8 cellular contexts compared by ENCODE assay signal in genomic region chr22:49852898-49853894, GRCh38. TPM values are rescaled to one million over a fixed set of nuclear protein-coding genes. Genes with fewer than 3 reads are reported as not detected.
DNase-seq lines count a peak whose midpoint lies in the region; ATAC-seq and TF ChIP-seq lines count a peak whose summit lies in the region.

Gene ZBED4 (plus strand): TSS chr22:49853844. CDS start chr22:49883663, 29,819 bp downstream.

- TF ChIP-seq CTCF in heart right ventricle (IDR thresholded peaks at IDR 0.05) (no peak), type B pancreatic cell (conservative IDR thresholded peaks at IDR 0.05) (no peak)

- H3K9me3 Mint-ChIP-seq in type B pancreatic cell = no peaks in the 10 kb centered on the region

- intact Hi-C loops in T-helper 1 cell treated with Interleukin-12 subunit alpha and Interleukin-12 subunit beta and Interleukin-4 antibody, amounts not matched to agents 30 ng/mL and 1 ng/mL, for 36 hours (cut with micrococcal nuclease) = loop anchor here (1.0 to 10.0 kb wide), 7 partner anchors 14 to 622 kb away; partner anchors contain the start of genes ALG12, CRELD2, PIM3 and SBF1
- intact Hi-C loops in heart right ventricle (cut with DNase I) = loop anchor here in 4 of 10 donors (2.0 to 10.0 kb wide), 3 partner anchors 26 to 68 kb away; partner anchors contain the start of genes ALG12 (in 1 of the 4), BRD1 (in 1 of the 4) and CRELD2 (in 1 of the 4)

- peaks cover 30% of the 10 kb centered on the region for H3K27me3 Mint-ChIP-seq in type B pancreatic cell

- H3K4me1 ChIP-seq in heart right ventricle = peaks cover 19 to 45% (median 42%) of the 10 kb centered on the region in 9 donors

- H3K27ac Mint-ChIP-seq in type B pancreatic cell = peak within 1 kb of the TSS; percentile 97

- peak; percentile 78 for ATAC-seq in HG02870 (IDR thresholded peaks at IDR 0.05; ENCODE audit: unreplicated experiment)
- ATAC-seq in heart right ventricle = peak; percentile 94 to 97 (median 96)

- no peaks in the 10 kb centered on the region for H3K36me3 ChIP-seq in heart right ventricle

- peaks cover 25% of the 10 kb centered on the region for H3K4me1 Mint-ChIP-seq in type B pancreatic cell (ENCODE audit: unreplicated experiment)

- TF ChIP-seq POLR2A in GM15510 (IDR thresholded peaks at IDR 0.05; ENCODE audit: borderline replicate concordance, extremely low read depth, insufficient read length) = peak; percentile 86

- WGBS in heart right ventricle, 2 donors = 0 to 1% methylated on average over 82 to 125 of the region's 127 CpGs

- H3K4me3 Mint-ChIP-seq in type B pancreatic cell = peak within 1 kb of the TSS; percentile 93

- H3K27me3 ChIP-seq in heart right ventricle = peaks cover 21 to 27% (median 26%) of the 10 kb centered on the region in 7 donors

- no peaks in the 10 kb centered on the region for H3K9me3 ChIP-seq in heart right ventricle

- H3K36me3 Mint-ChIP-seq in type B pancreatic cell = no peaks in the 10 kb centered on the region

- DNase-seq in NCI-H146 (lab: John Stamatoyannopoulos, UW) (peak; percentile 92), amniotic epithelial cell (ENCODE audit: low read depth) (peak; percentile 90), heart right ventricle (peak; percentile 95 to 100), pons (ENCODE audit: low spot score) (peak; percentile 96), type B pancreatic cell (ENCODE audit: extremely low spot score, unreplicated experiment) (peak; percentile 99)

- peak within 1 kb of the TSS; percentile 59 to 97 (median 95) for H3K27ac ChIP-seq in heart right ventricle

- peak within 1 kb of the TSS; percentile 63 to 90 (median 78) for H3K4me3 ChIP-seq in heart right ventricle

RNA-seq across cellular contexts. Expression of gene ZBED4, which starts in this region (rescaled TPM):
- 19.9 and 20.8 TPM in 2 replicates for total RNA-seq in T-helper 1 cell treated with Interleukin-12 subunit alpha and Interleukin-12 subunit beta and Interleukin-4 antibody, amounts not matched to agents 30 ng/mL and 1 ng/mL, for 36 hours
- total RNA-seq in heart right ventricle = 1 to 10 TPM; 3.5 to 5.9 (median 4.4) TPM
- 1 to 10 TPM; 2.6 to 3.2 TPM for polyA plus RNA-seq in heart right ventricle
- total RNA-seq in type B pancreatic cell (ENCODE audit: low replicate concordance) = 25.5 and 29.1 TPM in 2 replicates

Comparison
In these comparisons a context has a peak if more than half of its experiments do, and no peak if none do; other contexts are left out.
1. Peak in every context shown above with its lines: DNase-seq, ATAC-seq, H3K4me3 ChIP-seq and H3K27ac ChIP-seq.